In the genomic region with DNA sequence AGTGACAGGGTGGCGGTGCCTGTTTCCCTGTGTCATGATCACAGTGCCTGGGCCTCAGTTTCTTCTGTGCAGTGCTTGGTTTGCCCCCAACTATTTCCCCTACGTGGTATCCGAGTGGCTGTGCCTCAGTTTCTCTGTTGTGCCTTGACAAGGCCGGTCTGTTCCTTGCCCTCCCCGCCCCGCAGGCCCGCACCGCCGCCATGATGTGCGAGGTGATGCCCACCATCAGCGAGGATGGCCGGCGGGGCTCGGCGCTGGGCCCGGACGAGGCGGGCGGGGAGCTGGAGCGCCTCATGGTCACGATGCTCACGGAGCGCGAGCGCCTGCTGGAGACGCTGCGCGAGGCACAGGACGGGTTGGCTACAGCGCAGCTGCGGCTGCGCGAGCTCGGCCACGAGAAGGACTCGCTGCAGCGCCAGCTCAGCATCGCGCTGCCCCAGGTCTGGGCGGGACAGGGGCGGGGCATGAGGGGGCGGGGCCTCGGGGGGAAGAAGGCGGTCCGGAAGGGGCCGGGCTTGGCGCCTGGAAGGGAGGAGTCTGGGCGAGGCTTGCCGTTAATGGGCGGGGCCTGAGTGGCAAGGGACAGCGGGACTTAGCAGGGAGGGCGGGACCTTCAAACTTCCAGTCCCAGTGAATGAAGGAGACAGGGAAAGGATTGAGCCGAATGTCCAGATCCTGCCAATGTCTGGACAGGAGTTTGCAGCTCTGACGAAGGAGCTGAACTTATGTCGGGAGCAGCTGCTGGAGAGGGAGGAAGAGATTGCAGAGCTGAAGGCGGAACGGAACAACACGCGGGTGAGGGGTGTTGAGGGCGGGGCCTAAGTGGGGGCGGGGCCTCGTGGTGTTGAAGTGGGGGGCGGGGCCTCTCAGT, we compare ENCODE assay signal across 8 cellular contexts. TPM values are rescaled to one million over a fixed set of nuclear protein-coding genes. Genes with fewer than 3 reads are reported as not detected.
DNase-seq lines count a peak whose midpoint lies in the region; ATAC-seq, FAIRE-seq and TF ChIP-seq lines count a peak whose summit lies in the region.

No MANE protein-coding gene starts in this region.

- intact Hi-C loops in Caco-2 (cut with micrococcal nuclease; ENCODE audit: unreplicated experiment), result loop anchor here (1.0 kb wide), 2 partner anchors 9 to 21 kb away; partner anchors contain the start of genes C19orf73 and PPFIA3

- H3K27ac Mint-ChIP-seq in Caco-2 (ENCODE audit: unreplicated experiment) (peak overlapping the region; percentile 80), endodermal cell (peak overlapping the region; percentile 75)

- CTCF ChIA-PET in Caco-2 (lab: Charles Lee), result interaction anchor here (0.5 to 2.2 kb wide), 26 partner anchors 8 to 1359 kb away, joined by 3 to 51 read pairs (median 5); partner anchors contain the start of genes ALDH16A1, GYS1, LIN7B and PPFIA3

- H3K4me3 Mint-ChIP-seq in Caco-2 (ENCODE audit: unreplicated experiment), result peak overlapping the region; percentile 85
- H3K4me3 Mint-ChIP-seq in endodermal cell, result peak overlapping the region; percentile 44

- peaks cover 26% of the 10 kb centered on the region for H3K4me1 Mint-ChIP-seq in Caco-2 (ENCODE audit: low read depth, unreplicated experiment)
- H3K4me1 Mint-ChIP-seq in endodermal cell, result peaks cover 5% of the 10 kb centered on the region

- H3K36me3 Mint-ChIP-seq in Caco-2 (ENCODE audit: insufficient read depth, unreplicated experiment) (peaks cover 26% of the 10 kb centered on the region), endodermal cell (ENCODE audit: low read depth) (no peaks in the 10 kb centered on the region)

- ATAC-seq in GM21381 (IDR thresholded peaks at IDR 0.05; ENCODE audit: unreplicated experiment), result peak; percentile 90

- no peak overlapping the region for H3K9ac ChIP-seq in endodermal cell (ENCODE audit: extremely low read depth, low read length, poor library complexity, severe bottlenecking)

- peak; percentile 96 for FAIRE-seq in HTR-8/SVneo (lab: Jason Lieb, UNC)

- H3K4me3 ChIP-seq in Caco-2 (ENCODE audit: low read depth, low read length) (peak overlapping the region; percentile 46), endodermal cell (ENCODE audit: low read length) (peak overlapping the region; percentile 83)

- H3K27me3 Mint-ChIP-seq in Caco-2 (ENCODE audit: insufficient read depth, unreplicated experiment) (no peaks in the 10 kb centered on the region), endodermal cell (ENCODE audit: insufficient read depth) (peaks cover 51% of the 10 kb centered on the region)

- TF ChIP-seq CTCF in Caco-2 (IDR thresholded peaks at IDR 0.05; ENCODE audit: insufficient read depth in 1 of 2, low read depth in 1 of 2, low read length in 1 of 2, severe bottlenecking in 1 of 2, unreplicated experiment in 1 of 2), result peak in 1 of 2 experiments; percentile 16
- TF ChIP-seq CTCF in endodermal cell (conservative IDR thresholded peaks at IDR 0.05), result peak; percentile 34

- no peak overlapping the region for H3K27ac ChIP-seq in endodermal cell (ENCODE audit: low read depth, low read length)

- H3K36me3 ChIP-seq in Caco-2 (ENCODE audit: control insufficient read depth, insufficient read depth, low read length) (peaks cover 2% of the 10 kb centered on the region; the same call in 1 of the 2 replicates), endodermal cell (ENCODE audit: control insufficient read depth, insufficient read depth, low read length) (no peaks in the 10 kb centered on the region)

- H3K4me1 ChIP-seq in Caco-2, result peaks cover 17% of the 10 kb centered on the region; the same call in 1 of the 2 replicates
- H3K4me1 ChIP-seq in endodermal cell (ENCODE audit: control insufficient read depth, insufficient read depth, low read length), result no peaks in the 10 kb centered on the region

- H3K9me3 ChIP-seq in Caco-2, result no peaks in the 10 kb centered on the region
- H3K9me3 ChIP-seq in endodermal cell (ENCODE audit: control insufficient read depth, low read length), result no peaks in the 10 kb centered on the region

- WGBS in endodermal cell (ENCODE audit: insufficient coverage in 1 of 2, insufficient read length in 1 of 2), 2 experiments, result 5 to 11% methylated on average over 18 to 62 of the region's 63 CpGs

- DNase-seq in Caco-2 (peak; percentile 98), HTR-8/SVneo (ENCODE audit: insufficient read length, low spot score) (peak; percentile 98), NOMO-1 treated with dmso at 0.1 percent for 144 hours (lab: John Stamatoyannopoulos, UW; ENCODE audit: unreplicated experiment) (peak; percentile 88), endodermal cell (peak; percentile 99), midbrain (lab: John Stamatoyannopoulos, UW) (peak; percentile 97)
- DNase-seq in activated CD8-positive, alpha-beta memory T cell treated with anti-CD3 and anti-CD28 coated beads, Interleukin-2, amount 50 U/mL, for 1 hour (ENCODE audit: extremely low read depth), result peak; percentile 82
- DNase-seq in stimulated activated CD8-positive, alpha-beta memory T cell treated with anti-CD3 and anti-CD28 coated beads, Interleukin-15, amount 100 ng/mL, for 48 hours (ENCODE audit: low read depth in 2 of 2), result peak; percentile 83 to 90

- H3K9me3 Mint-ChIP-seq in Caco-2 (ENCODE audit: unreplicated experiment) (peaks cover 7% of the 10 kb centered on the region), endodermal cell (no peaks in the 10 kb centered on the region)

- TSS peak; percentile 77 for BruUV-seq in Caco-2 (replicated peaks; lab: Mats Ljungman, UMichigan)

- no peaks in the 10 kb centered on the region for H3K27me3 ChIP-seq in Caco-2 (replicated peaks; ENCODE audit: control insufficient read depth, insufficient read depth, low read length)
- no peaks in the 10 kb centered on the region for H3K27me3 ChIP-seq in endodermal cell (ENCODE audit: control insufficient read depth, insufficient read depth, low read length, poor library complexity, severe bottlenecking)

- POLR2A ChIA-PET in Caco-2 (lab: Charles Lee), result interaction anchor here (0.5 to 1.1 kb wide), 14 partner anchors 14 to 635 kb away, joined by 3 to 14 read pairs (median 4); partner anchors contain the start of genes ALDH16A1, BAX, GYS1 and LIN7B

RNA-seq across cellular contexts. Expression of gene PPFIA3, which starts 8.6 kb away (rescaled TPM):
- total RNA-seq in Caco-2 (2022) (11.8 and 12.7 TPM in 2 replicates), endodermal cell (10 to 100 TPM in 1 of 2 donors, 1 to 10 TPM in 1; 7.4 to 16.5 TPM)
- polyA plus RNA-seq in endodermal cell (2013, experiment 1 of 2), result 21.1 TPM
- polyA plus RNA-seq in endodermal cell (2013, experiment 2 of 2), result 20.8 TPM

RNA-seq across cellular contexts. Expression of gene C19orf73, which starts 9.0 kb away (rescaled TPM):
- total RNA-seq in Caco-2 (2022), result 1.7 and 2.1 TPM in 2 replicates
- total RNA-seq in endodermal cell, result 1 to 10 TPM; 1.9 to 2.5 TPM
- 2.2 TPM for polyA plus RNA-seq in endodermal cell (2013, experiment 1 of 2)
- 1.9 TPM for polyA plus RNA-seq in endodermal cell (2013, experiment 2 of 2)

RNA-seq across cellular contexts. Expression of gene LIN7B, which starts 13.7 kb away (rescaled TPM):
- 11.8 and 12.7 TPM in 2 replicates for total RNA-seq in Caco-2 (2022)
- 10 to 100 TPM in 1 of 2 donors, 1 to 10 TPM in 1; 9.5 to 14.9 TPM for total RNA-seq in endodermal cell
- 7.9 TPM for polyA plus RNA-seq in endodermal cell (2013, experiment 1 of 2)
- polyA plus RNA-seq in endodermal cell (2013, experiment 2 of 2), result 8.4 TPM

RNA-seq across cellular contexts. Expression of gene HRC, which starts 27.3 kb away (rescaled TPM):
- total RNA-seq in Caco-2 (2022) (not detected in 2 replicates), endodermal cell (1 to 10 TPM in 1 of 2 donors, under 1 TPM in 1; 0.57 to 3.9 TPM)
- 5.1 TPM for polyA plus RNA-seq in endodermal cell (2013, experiment 1 of 2)
- 3.8 TPM for polyA plus RNA-seq in endodermal cell (2013, experiment 2 of 2)

RNA-seq across cellular contexts. Expression of gene TRPM4, which starts 29.7 kb away (rescaled TPM):
- total RNA-seq in Caco-2 (2022) (27.8 and 31.4 TPM in 2 replicates), endodermal cell (10 to 100 TPM; 22.0 to 33.3 TPM)
- polyA plus RNA-seq in endodermal cell (2013, experiment 1 of 2), result 16.5 TPM
- 13.7 TPM for polyA plus RNA-seq in endodermal cell (2013, experiment 2 of 2)
